Comparison of ENCODE assay signal across 8 cellular contexts in the genomic region with DNA sequence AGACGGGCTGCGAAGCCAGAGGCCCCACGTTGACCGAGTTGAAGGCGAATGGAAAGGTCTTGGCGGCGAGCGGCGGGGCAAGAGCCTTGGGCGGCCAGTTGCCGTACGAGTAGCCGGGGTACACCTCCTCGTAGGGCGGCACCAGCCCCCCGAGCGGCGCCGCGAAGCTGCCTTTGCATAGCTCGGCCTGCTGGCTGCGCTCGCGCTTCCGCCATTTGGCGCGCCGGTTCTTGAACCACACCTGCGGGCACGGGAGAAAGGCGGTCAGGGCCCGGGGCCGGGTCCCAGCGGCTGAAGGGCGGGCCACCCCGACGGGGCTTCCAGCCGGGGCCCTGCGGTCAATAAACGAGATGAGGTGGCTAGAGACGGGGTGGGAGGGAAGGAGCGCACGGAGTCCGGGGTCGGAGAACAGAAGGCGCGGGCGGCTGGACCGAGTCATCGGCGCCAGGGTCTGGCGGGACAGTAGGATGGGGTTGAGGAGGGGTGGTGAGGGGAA. TPM values are rescaled to one million over a fixed set of nuclear protein-coding genes. Genes with fewer than 3 reads are reported as not detected.
DNase-seq lines count a peak whose midpoint lies in the region; ATAC-seq, FAIRE-seq and TF ChIP-seq lines count a peak whose summit lies in the region.

No MANE protein-coding gene starts in this region.

- no peaks in the 10 kb centered on the region for H3K36me3 Mint-ChIP-seq in activated naive CD8-positive, alpha-beta T cell treated with anti-CD3 and anti-CD28 coated beads for 36 hours

- H3K9ac ChIP-seq in NT2/D1 (ENCODE audit: insufficient read length, low read depth), result peak overlapping the region; percentile 85

- WGBS in small intestine, 3 donors, result 1% methylated on average over 39 to 52 of the region's 52 CpGs

- H3K9me3 ChIP-seq in NT2/D1 (ENCODE audit: insufficient read depth, low read length) (peaks cover 6% of the 10 kb centered on the region; the same call in 1 of the 2 replicates), small intestine (ENCODE audit: control insufficient read depth, low read depth) (no peaks in the 10 kb centered on the region)

- DNase-seq in GM10266 (ENCODE audit: extremely low spot score) (peak; percentile 76), NT2/D1 (ENCODE audit: low read depth, low spot score) (no peak), small intestine (peak; percentile 27), NCI-H1694 (lab: John Stamatoyannopoulos, UW) (no peak), anterior cingulate cortex (lab: John Stamatoyannopoulos, UW) (no peak)
- DNase-seq in activated naive CD8-positive, alpha-beta T cell treated with anti-CD3 and anti-CD28 coated beads for 36 hours, result peak; percentile 63

- TF ChIP-seq CTCF in GM10266 (IDR thresholded peaks at IDR 0.05; ENCODE audit: control insufficient read depth, insufficient read depth, low read depth, missing control alignments), result peak; percentile 66

- no peak for FAIRE-seq in small intestine (lab: Jason Lieb, UNC)

- H3K4me3 Mint-ChIP-seq in activated naive CD8-positive, alpha-beta T cell treated with anti-CD3 and anti-CD28 coated beads for 36 hours, result peak overlapping the region; percentile 51

- H3K27me3 ChIP-seq in NT2/D1 (ENCODE audit: insufficient read depth, insufficient read length) (peaks cover 51% of the 10 kb centered on the region), small intestine (ENCODE audit: control insufficient read depth in 2 of 2, insufficient read depth in 2 of 2, low read length in 2 of 2) (peaks cover 0 to 6% of the 10 kb centered on the region in 2 donors)

- H3K27ac ChIP-seq in small intestine (ENCODE audit: low read depth in 1 of 2, low read length in 1 of 2), result no peak overlapping the region

- H3K4me1 Mint-ChIP-seq in activated naive CD8-positive, alpha-beta T cell treated with anti-CD3 and anti-CD28 coated beads for 36 hours, result peaks cover 9% of the 10 kb centered on the region

- no peaks in the 10 kb centered on the region for H3K9me3 Mint-ChIP-seq in activated naive CD8-positive, alpha-beta T cell treated with anti-CD3 and anti-CD28 coated beads for 36 hours

- H3K4me3 ChIP-seq in NT2/D1 (ENCODE audit: insufficient read length, low read depth) (peak overlapping the region; percentile 56), iPS-11a (ENCODE audit: low read depth, low read length) (peak overlapping the region; percentile 30), small intestine (ENCODE audit: low read depth in 1 of 2, low read length in 2 of 2) (peak overlapping the region; percentile 28 to 49)

- ATAC-seq in HG02571 (IDR thresholded peaks at IDR 0.05; ENCODE audit: unreplicated experiment), result no peak

- H3K27ac Mint-ChIP-seq in activated naive CD8-positive, alpha-beta T cell treated with anti-CD3 and anti-CD28 coated beads for 36 hours, result no peak overlapping the region

- H3K27me3 Mint-ChIP-seq in activated naive CD8-positive, alpha-beta T cell treated with anti-CD3 and anti-CD28 coated beads for 36 hours, result peaks cover 78% of the 10 kb centered on the region

- H3K4me1 ChIP-seq in NT2/D1 (ENCODE audit: insufficient read depth, insufficient read length), result peaks cover 11% of the 10 kb centered on the region
- H3K4me1 ChIP-seq in small intestine (ENCODE audit: control insufficient read depth in 2 of 2, insufficient read depth in 1 of 2, low read depth in 1 of 2, low read length in 1 of 2), result peaks cover 2 to 3% of the 10 kb centered on the region in 2 donors

- no peaks in the 10 kb centered on the region for H3K36me3 ChIP-seq in NT2/D1 (ENCODE audit: insufficient read depth, insufficient read length, low read length)
- no peaks in the 10 kb centered on the region for H3K36me3 ChIP-seq in small intestine (ENCODE audit: control insufficient read depth in 2 of 2, insufficient read depth in 2 of 2, low read length in 2 of 2)

RNA-seq across cellular contexts. Expression of gene ELOVL3, which starts 4.8 kb away (rescaled TPM):
- not detected for total RNA-seq in activated naive CD8-positive, alpha-beta T cell treated with anti-CD3 and anti-CD28 coated beads for 36 hours
- under 1 TPM in 1 of 3 donors, not detected in 2; 0.42 TPM for polyA plus RNA-seq in small intestine

RNA-seq across cellular contexts. Expression of gene PITX3, which starts 10.4 kb away (rescaled TPM):
- under 1 TPM in 1 of 2 experiments, not detected in 1; 0.31 TPM for total RNA-seq in activated naive CD8-positive, alpha-beta T cell treated with anti-CD3 and anti-CD28 coated beads for 36 hours
- polyA plus RNA-seq in small intestine, result not detected

RNA-seq across cellular contexts. Expression of gene GBF1, which starts 14.4 kb away (rescaled TPM):
- total RNA-seq in activated naive CD8-positive, alpha-beta T cell treated with anti-CD3 and anti-CD28 coated beads for 36 hours, result 10 to 100 TPM; 29.3 to 29.5 TPM
- polyA plus RNA-seq in small intestine, result 10 to 100 TPM; 13.2 to 20.4 (median 16.5) TPM

Comparison
In these comparisons a context has a peak if more than half of its experiments do, and no peak if none do; other contexts are left out.
1. DNase-seq: peak in GM10266 (single experiment), activated naive CD8-positive, alpha-beta T cell treated with anti-CD3 and anti-CD28 coated beads for 36 hours (single experiment) and small intestine (single experiment); none in NT2/D1 (single experiment), NCI-H1694 (single experiment) and anterior cingulate cortex (0 of 58).
2. Peak in every context shown above with its lines, with median percentiles within 50 percentile points of each other: H3K4me3 ChIP-seq.